In genomic region chr7:116330961-116331360, GRCh38 we compare ENCODE assay signal across 19 cellular contexts.
DNase-seq lines count a peak whose midpoint lies in the region; TF ChIP-seq lines count a peak whose summit lies in the region.
"Had no signal": no experiment of that assay in that cellular context is flagged by ENCODE, and none has a peak within 500 bp of the region (broad histone marks: within the 10 kb centered on the region; RNA-seq: fewer than 3 reads in every experiment).

No MANE protein-coding gene starts in this region.

- H3K9me3 Mint-ChIP-seq in activated T-helper 2 cell treated with anti-CD3 and anti-CD28 coated beads, Interferon-gamma antibody, Interleukin-2, Interleukin-4, amounts not matched to agents 10 μg/mL and 5 μg/mL and 100 μg/mL, durations not matched to agents 14 hours and 24 hours and 36 hours = no peaks in the 10 kb centered on the region
- H3K9me3 Mint-ChIP-seq: nephron, T-cell had no signal

- in situ Hi-C loops in astrocyte of the cerebellum (cut with HindIII; ENCODE audit: low sequenced_read_pairs) (no loop called here), G401 (cut with HindIII; ENCODE audit: low sequenced_read_pairs) (no loop called here)

- intact Hi-C loops in activated T-helper 2 cell treated with anti-CD3 and anti-CD28 coated beads, Interferon-gamma antibody, Interleukin-2, Interleukin-4, amounts not matched to agents 10 μg/mL and 5 μg/mL and 100 μg/mL, durations not matched to agents 14 hours and 24 hours and 36 hours (cut with micrococcal nuclease) = no loop called here

- H3K27me3 Mint-ChIP-seq in activated T-helper 2 cell treated with anti-CD3 and anti-CD28 coated beads, Interferon-gamma antibody, Interleukin-2, Interleukin-4, amounts not matched to agents 10 μg/mL and 5 μg/mL and 100 μg/mL, durations not matched to agents 14 hours and 24 hours and 36 hours (ENCODE audit: low read depth) = peaks cover 14% of the 10 kb centered on the region

- no peak overlapping the region for H3K4me3 Mint-ChIP-seq in activated T-helper 2 cell treated with anti-CD3 and anti-CD28 coated beads, Interferon-gamma antibody, Interleukin-2, Interleukin-4, amounts not matched to agents 10 μg/mL and 5 μg/mL and 100 μg/mL, durations not matched to agents 14 hours and 24 hours and 36 hours (ENCODE audit: low read depth)
- H3K4me3 Mint-ChIP-seq: nephron, T-cell had no signal

- H3K4me3 ChIP-seq in astrocyte of the cerebellum (ENCODE audit: low read depth, low read length) = no peak overlapping the region
- H3K4me3 ChIP-seq: dorsolateral prefrontal cortex had no signal

- H3K36me3 Mint-ChIP-seq in activated T-helper 2 cell treated with anti-CD3 and anti-CD28 coated beads, Interferon-gamma antibody, Interleukin-2, Interleukin-4, amounts not matched to agents 10 μg/mL and 5 μg/mL and 100 μg/mL, durations not matched to agents 14 hours and 24 hours and 36 hours (ENCODE audit: low read depth) = no peaks in the 10 kb centered on the region
- H3K36me3 Mint-ChIP-seq: T-cell had no signal

- TF ChIP-seq CTCF in AG09319 (IDR thresholded peaks at IDR 0.05; ENCODE audit: low read depth, low read length) = no peak
- no peak for TF ChIP-seq CTCF in astrocyte of the cerebellum (IDR thresholded peaks at IDR 0.05; ENCODE audit: low read depth, low read length, missing control alignments)

- peak; percentile 48 for DNase-seq in AG09319 (ENCODE audit: extremely low read depth, low read depth)
- DNase-seq in HCEC 1CT = peak; percentile 40
- DNase-seq in astrocyte of the cerebellum (ENCODE audit: low read depth) = peak; percentile 96
- peak; percentile 76 for DNase-seq in fibroblast of the conjunctiva (ENCODE audit: low read depth)
- DNase-seq in activated T-helper 2 cell treated with anti-CD3 and anti-CD28 coated beads, Interferon-gamma antibody, Interleukin-2, Interleukin-4, amounts not matched to agents 10 μg/mL and 5 μg/mL and 100 μg/mL, durations not matched to agents 14 hours and 24 hours and 36 hours (ENCODE audit: low spot score) = no peak
- DNase-seq in superior temporal gyrus (ENCODE audit: extremely low spot score) = no peak
- no peak for DNase-seq in OCI-M1 (lab: John Stamatoyannopoulos, UW)
- no peak for DNase-seq in G401 (ENCODE audit: low spot score)
- DNase-seq: activated CD4-positive, alpha-beta T cell treated with anti-CD3 and anti-CD28 coated beads for 48 hours; caudate nucleus; dorsolateral prefrontal cortex; head of caudate nucleus; left colon; midbrain; NCI-H1436 treated with DMSO at 0.1 percent for 48 hours; NCI-H2171; NCI-H69; T-cell had no signal

- no peaks in the 10 kb centered on the region for H3K4me1 Mint-ChIP-seq in activated T-helper 2 cell treated with anti-CD3 and anti-CD28 coated beads, Interferon-gamma antibody, Interleukin-2, Interleukin-4, amounts not matched to agents 10 μg/mL and 5 μg/mL and 100 μg/mL, durations not matched to agents 14 hours and 24 hours and 36 hours (ENCODE audit: low read depth)
- H3K4me1 Mint-ChIP-seq: T-cell had no signal

- no peak overlapping the region for H3K27ac Mint-ChIP-seq in activated T-helper 2 cell treated with anti-CD3 and anti-CD28 coated beads, Interferon-gamma antibody, Interleukin-2, Interleukin-4, amounts not matched to agents 10 μg/mL and 5 μg/mL and 100 μg/mL, durations not matched to agents 14 hours and 24 hours and 36 hours
- H3K27ac Mint-ChIP-seq: nephron, T-cell had no signal

Comparison
In these comparisons a context has a peak if more than half of its experiments do, and no peak if none do; other contexts are left out.
1. DNase-seq: peak in AG09319 (single experiment), HCEC 1CT (single experiment), astrocyte of the cerebellum (single experiment) and fibroblast of the conjunctiva (single experiment); none in activated T-helper 2 cell treated with anti-CD3 and anti-CD28 coated beads, Interferon-gamma antibody, Interleukin-2, Interleukin-4, amounts not matched to agents 10 μg/mL and 5 μg/mL and 100 μg/mL, durations not matched to agents 14 hours and 24 hours and 36 hours (single experiment), superior temporal gyrus (single experiment), OCI-M1 (single experiment) and G401 (single experiment).